ENCODE assay signal across 22 cellular contexts in the genomic region with DNA sequence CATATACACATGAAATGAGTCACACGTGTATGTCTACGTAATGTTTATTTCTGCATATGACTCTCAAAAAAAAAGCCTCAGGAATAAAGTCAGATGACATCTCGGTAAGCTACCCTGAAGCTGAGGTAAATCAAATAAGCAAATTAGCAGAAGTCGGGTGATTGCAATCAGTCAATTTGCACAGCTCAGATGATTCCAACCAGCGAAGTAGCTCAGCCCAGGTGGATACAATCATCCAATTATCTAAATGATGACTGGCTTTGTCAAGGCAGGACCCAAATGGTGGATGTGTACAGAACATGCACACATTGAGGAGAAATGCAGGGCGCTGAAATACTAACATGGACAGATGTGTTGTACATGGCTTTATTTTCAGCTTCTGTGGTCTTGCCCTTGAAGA.
A peak's percentile ranks its signal among the peaks of the same experiment; 100 is the strongest.
DNase-seq lines count a peak whose midpoint lies in the region; ATAC-seq and FAIRE-seq lines count a peak whose summit lies in the region.
"Had no signal": no experiment of that assay in that cellular context is flagged by ENCODE, and none has a peak within 500 bp of the region (broad histone marks: within the 10 kb centered on the region; RNA-seq: fewer than 3 reads in every experiment).

No MANE protein-coding gene starts in this region.

- FAIRE-seq in islet of Langerhans (lab: Jason Lieb, UNC): peak; percentile 58
- FAIRE-seq: GM12892, GM18507 had no signal

- no peak for ATAC-seq in HG03045 (IDR thresholded peaks at IDR 0.05; ENCODE audit: unreplicated experiment)
- ATAC-seq: CD8-positive, alpha-beta T cell; HCT116 had no signal

- DNase-seq in NCI-H1092 (lab: John Stamatoyannopoulos, UW) (peak; percentile 8), NCI-H146 (lab: John Stamatoyannopoulos, UW) (peak; percentile 82), NCI-H82 (lab: John Stamatoyannopoulos, UW) (peak; percentile 90), T-helper 2 cell (no peak)
- DNase-seq in stimulated activated CD4-positive, alpha-beta T cell treated with anti-CD3 and anti-CD28 coated beads, Interleukin-1b, Interleukin-23, amount 100 ng/mL, for 48 hours: no peak
- DNase-seq in activated effector memory CD4-positive, alpha-beta T cell treated with Interleukin-2 at 50 U/mL for 16 hours: no peak
- DNase-seq: Calu3; CD8-positive, alpha-beta T cell; GOT3; Kasumi-1; NCI-H1417 treated with DMSO at 0.1 percent for 48 hours; NCI-H2081 treated with DMSO at 0.1 percent for 48 hours; NCI-H510A; NK-92 treated with Interleukin-12 subunit alpha and Interleukin-12 subunit beta, amount 100 ng/mL, for 24 hours; OCI-M1; RPMI8226; SHP77 treated with DMSO at 0.1 percent for 48 hours had no signal

Comparison
In these comparisons a context has a peak if more than half of its experiments do, and no peak if none do; other contexts are left out.
1. DNase-seq: peak in NCI-H1092 (single experiment), NCI-H146 (single experiment) and NCI-H82 (single experiment); none in T-helper 2 cell (0 of 5), stimulated activated CD4-positive, alpha-beta T cell treated with anti-CD3 and anti-CD28 coated beads, Interleukin-1b, Interleukin-23, amount 100 ng/mL, for 48 hours (single experiment) and activated effector memory CD4-positive, alpha-beta T cell treated with Interleukin-2 at 50 U/mL for 16 hours (single experiment).